15 cellular contexts compared by ENCODE assay signal in genomic region chr11:68505596-68505995, GRCh38. TPM values are rescaled to one million over a fixed set of nuclear protein-coding genes. Genes with fewer than 3 reads are reported as not detected.
A peak's percentile ranks its signal among the peaks of the same experiment; 100 is the strongest.
DNase-seq lines count a peak whose midpoint lies in the region; ATAC-seq and TF ChIP-seq lines count a peak whose summit lies in the region.
"Had no signal": no experiment of that assay in that cellular context is flagged by ENCODE, and none has a peak within 500 bp of the region (broad histone marks: within the 10 kb centered on the region; RNA-seq: fewer than 3 reads in every experiment).

No MANE protein-coding gene starts in this region.

- H3K9me2 ChIP-seq in Karpas-422 (replicated peaks; ENCODE audit: insufficient read depth, low read length): no peaks in the 10 kb centered on the region
- no peaks in the 10 kb centered on the region for H3K9me2 ChIP-seq in GM23338 (ENCODE audit: insufficient read depth)

- no peaks in the 10 kb centered on the region for H3F3A ChIP-seq in GM23338 (replicated peaks; ENCODE audit: low read depth)

- H3K27ac Mint-ChIP-seq in CD4-positive, alpha-beta T cell: peak overlapping the region; percentile 15
- no peak overlapping the region for H3K27ac Mint-ChIP-seq in GM23338
- no peak overlapping the region for H3K27ac Mint-ChIP-seq in activated CD4-positive, alpha-beta memory T cell treated with anti-CD3 and anti-CD28 coated beads for 36 hours
- H3K27ac Mint-ChIP-seq: IgD-negative memory B cell; T-helper 1 cell treated with Interleukin-12 subunit alpha and Interleukin-12 subunit beta and Interleukin-4 antibody, amounts not matched to agents 30 μg/mL and 1 μg/mL, for 36 hours had no signal

- no peaks in the 10 kb centered on the region for H3K9me3 ChIP-seq in CD4-positive, alpha-beta T cell (ENCODE audit: control insufficient read depth, low read length)
- no peaks in the 10 kb centered on the region for H3K9me3 ChIP-seq in Karpas-422 (ENCODE audit: low read length)
- H3K9me3 ChIP-seq in esophagus muscularis mucosa: no peaks in the 10 kb centered on the region
- no peaks in the 10 kb centered on the region for H3K9me3 ChIP-seq in sigmoid colon

- CTCF ChIA-PET in CD4-positive, alpha-beta T cell (lab: Charles Lee): interaction anchor here (1.7 to 2.6 kb wide), 2 partner anchors 11 to 14 kb away, joined by 7 to 8 read pairs; no protein-coding TSS in a partner anchor
- CTCF ChIA-PET in activated CD4-positive, alpha-beta memory T cell treated with anti-CD3 and anti-CD28 coated beads for 36 hours (lab: Charles Lee): interaction anchor here (2.4 kb wide), 1 partner anchor 79 kb away, joined by 6 read pairs; no protein-coding TSS in a partner anchor

- H2AFZ ChIP-seq in Karpas-422 (ENCODE audit: low read length): no peak overlapping the region
- no peak overlapping the region for H2AFZ ChIP-seq in GM23338

- WGBS in esophagus muscularis mucosa: 6% methylated on average over 2 of the region's 2 CpGs
- WGBS in sigmoid colon, 2 donors: 23 to 53% methylated on average over 2 of the region's 2 CpGs

- no peak overlapping the region for H3K27ac ChIP-seq in CD4-positive, alpha-beta T cell (ENCODE audit: low read depth, low read length)
- H3K27ac ChIP-seq in Karpas-422 (ENCODE audit: low read length) (peak overlapping the region; percentile 65), esophagus muscularis mucosa (replicated peaks in 1 of 4) (peak overlapping the region in 3 of 4 donors; percentile 25 to 61 (median 56)), sigmoid colon (peak overlapping the region; percentile 5 to 73 (median 37)), GM23338 (ENCODE audit: low read depth) (no peak overlapping the region)

- H3K79me2 ChIP-seq in Karpas-422 (ENCODE audit: low read length) (peaks cover 100% of the 10 kb centered on the region), GM23338 (replicated peaks; ENCODE audit: insufficient read depth) (peaks cover 100% of the 10 kb centered on the region)

- ATAC-seq in CD4-positive, alpha-beta T cell (ENCODE audit: poor library complexity): no peak
- ATAC-seq in GM23338: no peak

- H3K36me3 Mint-ChIP-seq in CD4-positive, alpha-beta T cell (ENCODE audit: low read depth): peaks cover 34% of the 10 kb centered on the region
- H3K36me3 Mint-ChIP-seq in GM23338 (ENCODE audit: low read depth): no peaks in the 10 kb centered on the region
- peaks cover 6% of the 10 kb centered on the region for H3K36me3 Mint-ChIP-seq in activated CD4-positive, alpha-beta memory T cell treated with anti-CD3 and anti-CD28 coated beads for 36 hours

- TF ChIP-seq CTCF in CD4-positive, alpha-beta T cell (IDR thresholded peaks at IDR 0.05): no peak
- TF ChIP-seq CTCF in esophagus muscularis mucosa (IDR thresholded peaks at IDR 0.05) (no peak), sigmoid colon (IDR thresholded peaks at IDR 0.05) (no peak), GM23338 (conservative IDR thresholded peaks at IDR 0.05; ENCODE audit: low read depth in 2 of 2) (no peak)

- H3K4me1 ChIP-seq in Karpas-422 (ENCODE audit: low read length) (peaks cover 82% of the 10 kb centered on the region), esophagus muscularis mucosa (peaks cover 70 to 100% (median 91%) of the 10 kb centered on the region in 4 donors), sigmoid colon (peaks cover 5 to 97% (median 86%) of the 10 kb centered on the region in 4 donors), GM23338 (ENCODE audit: insufficient read depth) (peaks cover 24% of the 10 kb centered on the region)

- H3K4me2 ChIP-seq in Karpas-422 (ENCODE audit: low read depth, low read length, poor library complexity, severe bottlenecking) (peak overlapping the region; percentile 55), GM23338 (no peak overlapping the region)

- H3K27me3 Mint-ChIP-seq in CD4-positive, alpha-beta T cell: no peaks in the 10 kb centered on the region
- peaks cover 10% of the 10 kb centered on the region for H3K27me3 Mint-ChIP-seq in GM23338 (ENCODE audit: insufficient read depth, low read depth, poor library complexity)
- no peaks in the 10 kb centered on the region for H3K27me3 Mint-ChIP-seq in activated CD4-positive, alpha-beta memory T cell treated with anti-CD3 and anti-CD28 coated beads for 36 hours
- H3K27me3 Mint-ChIP-seq: IgD-negative memory B cell had no signal

- TF ChIP-seq EP300 in esophagus muscularis mucosa (IDR thresholded peaks at IDR 0.05) (no peak), sigmoid colon (IDR thresholded peaks at IDR 0.05) (no peak)

- H3K4me3 ChIP-seq in Karpas-422 (ENCODE audit: low read length): peak overlapping the region; percentile 14; the same call in 1 of the 2 replicates
- no peak overlapping the region for H3K4me3 ChIP-seq in esophagus muscularis mucosa
- H3K4me3 ChIP-seq in sigmoid colon: no peak overlapping the region
- H3K4me3 ChIP-seq in GM23338: no peak overlapping the region

- no peak for DNase-seq in CD4-positive, alpha-beta T cell
- DNase-seq in Karpas-422: peak; percentile 48
- no peak for DNase-seq in esophagus muscularis mucosa (ENCODE audit: extremely low spot score)
- no peak for DNase-seq in sigmoid colon
- DNase-seq in GM23338 (ENCODE audit: low spot score): no peak
- no peak for DNase-seq in NCI-H2081 (lab: John Stamatoyannopoulos, UW)
- no peak for DNase-seq in activated CD4-positive, alpha-beta memory T cell treated with anti-CD3 and anti-CD28 coated beads for 36 hours
- DNase-seq: activated CD4-positive, CD25-positive, alpha-beta regulatory T cell treated with anti-CD3 and anti-CD28 coated beads, Interleukin-2, amount 50 U/mL, for 72 hours; activated T-cell treated with anti-CD3 and anti-CD28 coated beads for 4 hours; COR-L47; NCI-H1436; NCI-H524 treated with DMSO at 0.1 percent for 48 hours; posterior cingulate gyrus had no signal

- H3K9me3 Mint-ChIP-seq in CD4-positive, alpha-beta T cell: no peaks in the 10 kb centered on the region
- H3K9me3 Mint-ChIP-seq in GM23338: no peaks in the 10 kb centered on the region
- H3K9me3 Mint-ChIP-seq in activated CD4-positive, alpha-beta memory T cell treated with anti-CD3 and anti-CD28 coated beads for 36 hours: no peaks in the 10 kb centered on the region
- H3K9me3 Mint-ChIP-seq: IgD-negative memory B cell; T-helper 1 cell treated with Interleukin-12 subunit alpha and Interleukin-12 subunit beta and Interleukin-4 antibody, amounts not matched to agents 30 μg/mL and 1 μg/mL, for 36 hours had no signal

- intact Hi-C loops in CD4-positive, alpha-beta T cell (cut with DNase I, micrococcal nuclease): no loop called here
- intact Hi-C loops in esophagus muscularis mucosa (cut with DNase I): no loop called here
- intact Hi-C loops in sigmoid colon (cut with DNase I): loop anchor here (5.0 kb wide), 1 partner anchor 43 kb away; the partner anchor contains the start of gene PPP6R3
- intact Hi-C loops in activated CD4-positive, alpha-beta memory T cell treated with anti-CD3 and anti-CD28 coated beads for 36 hours (cut with micrococcal nuclease): no loop called here

- peak overlapping the region; percentile 18 for H3K4me3 Mint-ChIP-seq in CD4-positive, alpha-beta T cell
- H3K4me3 Mint-ChIP-seq in GM23338: no peak overlapping the region
- H3K4me3 Mint-ChIP-seq in activated CD4-positive, alpha-beta memory T cell treated with anti-CD3 and anti-CD28 coated beads for 36 hours: no peak overlapping the region
- H3K4me3 Mint-ChIP-seq: T-helper 1 cell treated with Interleukin-12 subunit alpha and Interleukin-12 subunit beta and Interleukin-4 antibody, amounts not matched to agents 30 μg/mL and 1 μg/mL, for 36 hours had no signal

- H4K20me1 ChIP-seq in Karpas-422 (ENCODE audit: insufficient read depth, low read depth, low read length) (peaks cover 54% of the 10 kb centered on the region), GM23338 (replicated peaks; ENCODE audit: insufficient read depth) (peaks cover 85% of the 10 kb centered on the region)

- H3K9ac ChIP-seq in Karpas-422 (ENCODE audit: low read length): peak overlapping the region; percentile 44

- TF ChIP-seq POLR2A in esophagus muscularis mucosa (IDR thresholded peaks at IDR 0.05; ENCODE audit: low read depth) (no peak), sigmoid colon (IDR thresholded peaks at IDR 0.05) (no peak)

- no peaks in the 10 kb centered on the region for H3K27me3 ChIP-seq in CD4-positive, alpha-beta T cell (ENCODE audit: control insufficient read depth, insufficient read depth, low read length)
- no peaks in the 10 kb centered on the region for H3K27me3 ChIP-seq in Karpas-422 (ENCODE audit: low read length)
- H3K27me3 ChIP-seq in esophagus muscularis mucosa: no peaks in the 10 kb centered on the region
- H3K27me3 ChIP-seq in sigmoid colon: no peaks in the 10 kb centered on the region
- H3K27me3 ChIP-seq in GM23338 (ENCODE audit: insufficient read depth): no peaks in the 10 kb centered on the region

- POLR2A ChIA-PET in CD4-positive, alpha-beta T cell (lab: Charles Lee): interaction anchor here (0.8 to 1.1 kb wide), 2 partner anchors 23 to 45 kb away, joined by 3 read pairs; partner anchors contain the start of gene PPP6R3
- POLR2A ChIA-PET in activated CD4-positive, alpha-beta memory T cell treated with anti-CD3 and anti-CD28 coated beads for 36 hours (lab: Charles Lee): no interaction called here

- H3K4me1 Mint-ChIP-seq in CD4-positive, alpha-beta T cell (ENCODE audit: low read depth): peaks cover 90% of the 10 kb centered on the region
- H3K4me1 Mint-ChIP-seq in GM23338: peaks cover 41% of the 10 kb centered on the region
- peaks cover 71% of the 10 kb centered on the region for H3K4me1 Mint-ChIP-seq in activated CD4-positive, alpha-beta memory T cell treated with anti-CD3 and anti-CD28 coated beads for 36 hours (ENCODE audit: low read depth)

- 0 out of 2 replicates have a peak, but pooled peaks cover 4% of the 10 kb centered on the region for H3K36me3 ChIP-seq in Karpas-422 (ENCODE audit: insufficient read depth, low read length)
- H3K36me3 ChIP-seq in esophagus muscularis mucosa: no peaks in the 10 kb centered on the region
- no peaks in the 10 kb centered on the region for H3K36me3 ChIP-seq in sigmoid colon
- H3K36me3 ChIP-seq in GM23338 (ENCODE audit: insufficient read depth): no peaks in the 10 kb centered on the region

TF ChIP-seq in GM23338, 12 proteins besides CTCF, POLR2A, EP300 and RAD21 (continues in another document):
- TF ChIP-seq EZH2phosphoT487 (IDR thresholded peaks at IDR 0.05; ENCODE audit: unreplicated experiment) (no peak), STAT1 (IDR thresholded peaks at IDR 0.05; ENCODE audit: unreplicated experiment) (no peak), EZH2 (IDR thresholded peaks at IDR 0.05; ENCODE audit: low read depth, unreplicated experiment) (no peak)

RNA-seq across cellular contexts. Expression of gene PPP6R3, which starts 45.0 kb away (rescaled TPM):
- total RNA-seq in CD4-positive, alpha-beta T cell: 100 to 1,000 TPM; 108 to 109 TPM
- total RNA-seq in Karpas-422 (2014; rRNA removed; shearing (Covaris generic); ENCODE audit: low replicate concordance): 109 and 140 TPM in 2 replicates
- total RNA-seq in esophagus muscularis mucosa (100 to 1,000 TPM; 106 to 132 (median 116) TPM), sigmoid colon (100 to 1,000 TPM; 133 to 157 (median 146) TPM)
- polyA plus RNA-seq in sigmoid colon (10 to 100 TPM; 24.0 to 39.4 (median 31.0) TPM), GM23338 (2016; fragmentation: Nextera tagmentation; extraction: Ambion mirVana) (138 and 170 TPM in 2 replicates)
- 220 and 268 TPM in 2 replicates for total RNA-seq in GM23338 (2014; rRNA removed; shearing (Covaris generic))
- total RNA-seq in activated CD4-positive, alpha-beta memory T cell treated with anti-CD3 and anti-CD28 coated beads for 36 hours: 100 to 1,000 TPM; 108 to 110 TPM

Comparison
In these comparisons a context has a peak if more than half of its experiments do, and no peak if none do; other contexts are left out.
1. H3K27ac ChIP-seq: peak in Karpas-422 (single experiment), esophagus muscularis mucosa (3 of 4) and sigmoid colon (4 of 4); none in CD4-positive, alpha-beta T cell (single experiment) and GM23338 (single experiment).